Comparison of ENCODE assay signal across 8 cellular contexts in genomic region chr10:70052462-70053211, GRCh38. TPM values are rescaled to one million over a fixed set of nuclear protein-coding genes. Genes with fewer than 3 reads are reported as not detected.
DNase-seq lines count a peak whose midpoint lies in the region; ATAC-seq and TF ChIP-seq lines count a peak whose summit lies in the region.

Gene MACROH2A2, plus strand, starts transcription at chr10:70052846. Its CDS starts 22,813 bp downstream, at chr10:70075659.

- H3K4me3 Mint-ChIP-seq in stimulated activated naive B cell treated with anti-CD40 and anti-IgM and Interleukin-4, amounts not matched to agents 10 μg/mL and 1 μg/mL and 100 μg/mL, for 72 hours = peak within 1 kb of the TSS; percentile 79 to 80

- peak; percentile 21 for DNase-seq in BJ (ENCODE audit: low read depth)
- DNase-seq in HL-60 (ENCODE audit: low read depth in 1 of 2, low spot score in 1 of 2) = peak in 1 of 2 experiments; percentile 40
- DNase-seq in SKM-1 treated with dmso at 0.1 percent for 144 hours (lab: John Stamatoyannopoulos, UW; ENCODE audit: unreplicated experiment) = peak; percentile 52
- DNase-seq in stimulated activated naive B cell treated with anti-CD40 and anti-IgM and Interleukin-4, amounts not matched to agents 10 μg/mL and 1 μg/mL and 100 μg/mL, for 72 hours = no peak

- peaks cover 46 to 49% of the 10 kb centered on the region in 2 donors for H3K27me3 Mint-ChIP-seq in stimulated activated naive B cell treated with anti-CD40 and anti-IgM and Interleukin-4, amounts not matched to agents 10 μg/mL and 1 μg/mL and 100 μg/mL, for 72 hours

- H3K4me3 ChIP-seq in BJ (ENCODE audit: low read depth, low read length) = peak within 1 kb of the TSS; percentile 54
- peak within 1 kb of the TSS; percentile 53 for H3K4me3 ChIP-seq in HL-60 (replicated peaks; ENCODE audit: insufficient read depth, low read length)
- H3K4me3 ChIP-seq in ectodermal cell (ENCODE audit: insufficient read depth, low read depth, low read length) = peak within 1 kb of the TSS; percentile 88
- H3K4me3 ChIP-seq in liver (ENCODE audit: low read depth in 1 of 3, low read length in 3 of 3) = peak within 1 kb of the TSS; percentile 35 to 84 (median 70)

- H3K27me3 ChIP-seq in BJ (ENCODE audit: control insufficient read depth, insufficient read depth, low read length) = peaks cover 21% of the 10 kb centered on the region
- peaks cover 51% of the 10 kb centered on the region for H3K27me3 ChIP-seq in HL-60 (ENCODE audit: insufficient read depth, poor library complexity, severe bottlenecking)
- H3K27me3 ChIP-seq in ectodermal cell (ENCODE audit: control insufficient read depth, insufficient read depth, low read length, poor library complexity, severe bottlenecking) = peaks cover 34% of the 10 kb centered on the region
- peaks cover 0 to 3% (median 0%) of the 10 kb centered on the region in 4 donors for H3K27me3 ChIP-seq in liver (ENCODE audit: control insufficient read depth in 4 of 4, insufficient read depth in 4 of 4, low read length in 3 of 4)

- TF ChIP-seq CTCF in BJ (IDR thresholded peaks at IDR 0.05; ENCODE audit: insufficient read depth, low read depth, low read length) (peak; percentile 47), HL-60 (IDR thresholded peaks at IDR 0.05; ENCODE audit: insufficient read depth, low read length) (no peak), liver (IDR thresholded peaks at IDR 0.05; ENCODE audit: low read depth, low read length, missing input control) (no peak)

- H3K4me1 ChIP-seq in ectodermal cell (ENCODE audit: control insufficient read depth, insufficient read depth, low read length) (peaks cover 18% of the 10 kb centered on the region), liver (ENCODE audit: control insufficient read depth in 4 of 4, insufficient read depth in 4 of 4, low read length in 3 of 4) (peaks cover 6 to 17% (median 16%) of the 10 kb centered on the region in 4 donors)

- H3K9me3 Mint-ChIP-seq in stimulated activated naive B cell treated with anti-CD40 and anti-IgM and Interleukin-4, amounts not matched to agents 10 μg/mL and 1 μg/mL and 100 μg/mL, for 72 hours = no peaks in the 10 kb centered on the region

- no peaks in the 10 kb centered on the region for H3K36me3 ChIP-seq in BJ (ENCODE audit: control insufficient read depth, insufficient read depth, low read length)
- H3K36me3 ChIP-seq in ectodermal cell (ENCODE audit: control insufficient read depth, insufficient read depth, low read length) = no peaks in the 10 kb centered on the region
- H3K36me3 ChIP-seq in liver (ENCODE audit: control insufficient read depth in 4 of 4, insufficient read depth in 3 of 4, low read depth in 1 of 4, low read length in 3 of 4) = no peaks in the 10 kb centered on the region

- H3K4me1 Mint-ChIP-seq in stimulated activated naive B cell treated with anti-CD40 and anti-IgM and Interleukin-4, amounts not matched to agents 10 μg/mL and 1 μg/mL and 100 μg/mL, for 72 hours = peaks cover 7 to 11% of the 10 kb centered on the region in 2 donors

- no peak within 1 kb of the TSS for H3K27ac ChIP-seq in HL-60 (replicated peaks)
- H3K27ac ChIP-seq in ectodermal cell (ENCODE audit: insufficient read depth, low read depth, low read length, poor library complexity, severe bottlenecking) = peak within 1 kb of the TSS; percentile 68
- no peak within 1 kb of the TSS for H3K27ac ChIP-seq in liver (ENCODE audit: low read depth in 1 of 2, low read length in 2 of 2)

- H3K9me3 ChIP-seq in ectodermal cell (ENCODE audit: control insufficient read depth, low read length) (no peaks in the 10 kb centered on the region), liver (ENCODE audit: control insufficient read depth in 4 of 4, low read length in 3 of 4) (no peaks in the 10 kb centered on the region)

- POLR2A ChIA-PET in BJ (lab: Charles Lee) = no interaction called here

- peak in 1 of 2 donors; percentile 25 for ATAC-seq in stimulated activated naive B cell treated with anti-CD40 and anti-IgM and Interleukin-4, amounts not matched to agents 10 μg/mL and 1 μg/mL and 100 μg/mL, for 72 hours (replicated peaks)
- ATAC-seq in GM18511 (IDR thresholded peaks at IDR 0.05; ENCODE audit: unreplicated experiment) (no peak), HG03432 (IDR thresholded peaks at IDR 0.05; ENCODE audit: unreplicated experiment) (no peak)

- H3K27ac Mint-ChIP-seq in stimulated activated naive B cell treated with anti-CD40 and anti-IgM and Interleukin-4, amounts not matched to agents 10 μg/mL and 1 μg/mL and 100 μg/mL, for 72 hours = peak within 1 kb of the TSS; percentile 49

- CTCF ChIA-PET in BJ (lab: Yijun Ruan, JAX) = no interaction called here

- no peak within 1 kb of the TSS for H3K9ac ChIP-seq in liver (ENCODE audit: low read depth in 1 of 2, low read length in 2 of 2)

- 2% methylated on average over 53 to 58 of the region's 58 CpGs for WGBS in ectodermal cell, 2 experiments
- 3% methylated on average over 58 of the region's 58 CpGs for WGBS in liver

- TF ChIP-seq RAD21 in liver (IDR thresholded peaks at IDR 0.05) = no peak

- no peaks in the 10 kb centered on the region for H3K36me3 Mint-ChIP-seq in stimulated activated naive B cell treated with anti-CD40 and anti-IgM and Interleukin-4, amounts not matched to agents 10 μg/mL and 1 μg/mL and 100 μg/mL, for 72 hours

TF ChIP-seq in liver, 16 proteins besides CTCF, POLR2A, EP300 and RAD21:
- peak; percentile 54 for TF ChIP-seq YY1 (IDR thresholded peaks at IDR 0.05)
- TF ChIP-seq FOXA1 (IDR thresholded peaks at IDR 0.05) = no peak
TF ChIP-seq in liver: peak in this region for 1.

RNA-seq across cellular contexts. Expression of gene MACROH2A2, which starts in this region (rescaled TPM):
- polyA plus RNA-seq in BJ (2011; rRNA removed) = 2.7 TPM in 2 replicates
- polyA minus RNA-seq in BJ (2011; rRNA and poly(A)+ RNA removed) = 1.4 and 1.5 TPM in 2 replicates
- polyA plus RNA-seq in ectodermal cell (2013, experiment 1 of 4) = 212 TPM
- polyA plus RNA-seq in ectodermal cell (2013, experiment 2 of 4) = 213 TPM
- 173 TPM for polyA plus RNA-seq in ectodermal cell (2013, experiment 3 of 4)
- polyA plus RNA-seq in ectodermal cell (2013, experiment 4 of 4) = 193 TPM
- 1 to 10 TPM; 3.3 to 7.2 TPM for total RNA-seq in liver
- polyA plus RNA-seq in liver = 1 to 10 TPM; 1.2 to 3.5 TPM
